Comparison of ENCODE assay signal across 1 cellular context in the genomic region with DNA sequence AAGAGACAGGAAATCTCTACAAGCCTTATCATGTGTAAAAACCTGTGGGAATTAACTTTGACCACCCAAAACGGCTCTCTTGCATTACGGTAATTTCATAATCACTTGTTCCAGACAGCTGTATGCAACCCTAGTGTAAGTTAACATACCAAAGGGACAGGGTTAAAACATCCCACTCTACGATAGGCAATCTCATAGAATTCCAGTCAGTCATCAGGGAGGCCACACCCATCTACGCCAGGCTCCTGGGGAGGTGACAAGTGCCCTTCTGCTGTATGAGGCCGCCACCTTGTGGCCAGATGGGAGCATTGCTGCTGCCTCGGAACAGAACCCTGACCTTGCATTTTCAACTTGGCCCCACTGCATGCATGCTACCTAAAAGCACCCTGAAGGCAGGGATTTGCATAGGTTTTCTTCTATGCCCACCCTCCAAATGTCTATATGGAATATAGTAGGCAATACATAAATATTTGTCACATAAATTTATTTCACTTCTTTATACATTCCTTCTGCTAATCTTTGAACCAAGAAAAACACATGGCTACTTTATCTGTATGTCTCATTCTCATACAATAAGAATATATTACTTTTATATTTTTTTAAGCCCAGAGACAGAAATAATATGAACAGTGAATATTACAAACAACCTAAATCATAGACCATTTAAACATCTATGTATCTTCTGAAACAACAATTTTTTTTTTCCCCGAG.
TF ChIP-seq lines count a peak whose summit lies in the region.

No MANE protein-coding gene starts in this region.

TF ChIP-seq in H1, 55 proteins besides CTCF, POLR2A, EP300 and RAD21 (continued from another document):
- TF ChIP-seq, protein P1, sequence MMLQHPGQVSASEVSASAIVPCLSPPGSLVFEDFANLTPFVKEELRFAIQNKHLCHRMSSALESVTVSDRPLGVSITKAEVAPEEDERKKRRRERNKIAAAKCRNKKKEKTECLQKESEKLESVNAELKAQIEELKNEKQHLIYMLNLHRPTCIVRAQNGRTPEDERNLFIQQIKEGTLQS (IDR thresholded peaks at IDR 0.05; ENCODE audit: insufficient read depth, low read depth, low read length): no peak
- TF ChIP-seq CTBP2 (IDR thresholded peaks at IDR 0.05; ENCODE audit: borderline replicate concordance, insufficient read depth, insufficient read length, low read length) (no peak), PHF8 (conservative IDR thresholded peaks at IDR 0.05; ENCODE audit: low read depth, low read length) (no peak), SIRT6 (IDR thresholded peaks at IDR 0.05; ENCODE audit: low read length) (no peak), JUND (IDR thresholded peaks at IDR 0.05; ENCODE audit: low read length) (0 out of 2 replicates have a peak, but pooled peaks have one; percentile 31), BCL11A (IDR thresholded peaks at IDR 0.05; ENCODE audit: low read depth in 2 of 2, low read length in 2 of 2) (no peak), KDM5A (IDR thresholded peaks at IDR 0.05; ENCODE audit: low read length) (no peak), TEAD4 (IDR thresholded peaks at IDR 0.05; ENCODE audit: low read depth, low read length) (peak; percentile 34; the same call in 1 of the 2 replicates), CHD2 (IDR thresholded peaks at IDR 0.05; ENCODE audit: low read length) (0 out of 2 replicates have a peak, but pooled peaks have one; percentile 26), CHD1 (IDR thresholded peaks at IDR 0.05; ENCODE audit: low read depth, low read length) (no peak), HDAC6 (IDR thresholded peaks at IDR 0.05; ENCODE audit: low read depth, low read length) (no peak), YY1 (IDR thresholded peaks at IDR 0.05; ENCODE audit: low read depth, low read length) (no peak), SP1 (IDR thresholded peaks at IDR 0.05; ENCODE audit: low read depth, low read length) (peak; percentile 42; the same call in 1 of the 2 replicates), POLR2AphosphoS5 (IDR thresholded peaks at IDR 0.05; ENCODE audit: low read depth, low read length) (no peak), CBX8 (IDR thresholded peaks at IDR 0.05; ENCODE audit: borderline replicate concordance, low read depth, low read length) (no peak), TAF1 (IDR thresholded peaks at IDR 0.05; ENCODE audit: low read depth, low read length) (no peak), TCF12 (IDR thresholded peaks at IDR 0.05; ENCODE audit: low read depth, low read length) (no peak), EGR1 (IDR thresholded peaks at IDR 0.05; ENCODE audit: borderline replicate concordance, low read depth, low read length) (no peak), CREB1 (IDR thresholded peaks at IDR 0.05) (no peak), BACH1 (IDR thresholded peaks at IDR 0.05; ENCODE audit: low read length) (peak; percentile 95), JUN (IDR thresholded peaks at IDR 0.05; ENCODE audit: low read depth, low read length) (0 out of 2 replicates have a peak, but pooled peaks have one; percentile 16), MAFK (IDR thresholded peaks at IDR 0.05; ENCODE audit: low read depth, low read length) (peak; percentile 96), RFX5 (IDR thresholded peaks at IDR 0.05; ENCODE audit: borderline replicate concordance, low read depth, low read length) (no peak), GTF2F1 (IDR thresholded peaks at IDR 0.05; ENCODE audit: borderline replicate concordance, low read depth, low read length) (no peak), CBX5 (IDR thresholded peaks at IDR 0.05; ENCODE audit: low read depth, low read length) (no peak), SUZ12 (IDR thresholded peaks at IDR 0.05; ENCODE audit: low read length) (no peak), ZNF274 (IDR thresholded peaks at IDR 0.05; ENCODE audit: borderline replicate concordance, extremely low read depth, low read length) (no peak), RXRA (IDR thresholded peaks at IDR 0.05; ENCODE audit: insufficient read depth, low read depth, low read length) (no peak), TAF7 (optimal IDR thresholded peaks at IDR 0.05; ENCODE audit: borderline replicate concordance, low read depth, low read length) (no peak), SAP30 (IDR thresholded peaks at IDR 0.05; ENCODE audit: insufficient read depth, insufficient replicate concordance, low read length) (no peak), NANOG (IDR thresholded peaks at IDR 0.05; ENCODE audit: insufficient read depth, low read depth, low read length, poor library complexity, severe bottlenecking) (no peak), RBBP5 (IDR thresholded peaks at IDR 0.05; ENCODE audit: borderline replicate concordance, low read depth, low read length) (no peak), RNF2 (IDR thresholded peaks at IDR 0.05; ENCODE audit: borderline replicate concordance, low read depth, low read length, missing control alignments, poor library complexity, severe bottlenecking) (no peak), CEBPB (IDR thresholded peaks at IDR 0.05; ENCODE audit: low read depth, low read length) (no peak)
- TF ChIP-seq, protein P2, sequence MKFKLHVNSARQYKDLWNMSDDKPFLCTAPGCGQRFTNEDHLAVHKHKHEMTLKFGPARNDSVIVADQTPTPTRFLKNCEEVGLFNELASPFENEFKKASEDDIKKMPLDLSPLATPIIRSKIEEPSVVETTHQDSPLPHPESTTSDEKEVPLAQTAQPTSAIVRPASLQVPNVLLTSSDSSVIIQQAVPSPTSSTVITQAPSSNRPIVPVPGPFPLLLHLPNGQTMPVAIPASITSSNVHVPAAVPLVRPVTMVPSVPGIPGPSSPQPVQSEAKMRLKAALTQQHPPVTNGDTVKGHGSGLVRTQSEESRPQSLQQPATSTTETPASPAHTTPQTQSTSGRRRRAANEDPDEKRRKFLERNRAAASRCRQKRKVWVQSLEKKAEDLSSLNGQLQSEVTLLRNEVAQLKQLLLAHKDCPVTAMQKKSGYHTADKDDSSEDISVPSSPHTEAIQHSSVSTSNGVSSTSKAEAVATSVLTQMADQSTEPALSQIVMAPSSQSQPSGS (IDR thresholded peaks at IDR 0.05; ENCODE audit: low read length): no peak
- TF ChIP-seq, protein P3, sequence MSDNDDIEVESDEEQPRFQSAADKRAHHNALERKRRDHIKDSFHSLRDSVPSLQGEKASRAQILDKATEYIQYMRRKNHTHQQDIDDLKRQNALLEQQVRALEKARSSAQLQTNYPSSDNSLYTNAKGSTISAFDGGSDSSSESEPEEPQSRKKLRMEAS (IDR thresholded peaks at IDR 0.05): no peak
- TF ChIP-seq, protein P4, sequence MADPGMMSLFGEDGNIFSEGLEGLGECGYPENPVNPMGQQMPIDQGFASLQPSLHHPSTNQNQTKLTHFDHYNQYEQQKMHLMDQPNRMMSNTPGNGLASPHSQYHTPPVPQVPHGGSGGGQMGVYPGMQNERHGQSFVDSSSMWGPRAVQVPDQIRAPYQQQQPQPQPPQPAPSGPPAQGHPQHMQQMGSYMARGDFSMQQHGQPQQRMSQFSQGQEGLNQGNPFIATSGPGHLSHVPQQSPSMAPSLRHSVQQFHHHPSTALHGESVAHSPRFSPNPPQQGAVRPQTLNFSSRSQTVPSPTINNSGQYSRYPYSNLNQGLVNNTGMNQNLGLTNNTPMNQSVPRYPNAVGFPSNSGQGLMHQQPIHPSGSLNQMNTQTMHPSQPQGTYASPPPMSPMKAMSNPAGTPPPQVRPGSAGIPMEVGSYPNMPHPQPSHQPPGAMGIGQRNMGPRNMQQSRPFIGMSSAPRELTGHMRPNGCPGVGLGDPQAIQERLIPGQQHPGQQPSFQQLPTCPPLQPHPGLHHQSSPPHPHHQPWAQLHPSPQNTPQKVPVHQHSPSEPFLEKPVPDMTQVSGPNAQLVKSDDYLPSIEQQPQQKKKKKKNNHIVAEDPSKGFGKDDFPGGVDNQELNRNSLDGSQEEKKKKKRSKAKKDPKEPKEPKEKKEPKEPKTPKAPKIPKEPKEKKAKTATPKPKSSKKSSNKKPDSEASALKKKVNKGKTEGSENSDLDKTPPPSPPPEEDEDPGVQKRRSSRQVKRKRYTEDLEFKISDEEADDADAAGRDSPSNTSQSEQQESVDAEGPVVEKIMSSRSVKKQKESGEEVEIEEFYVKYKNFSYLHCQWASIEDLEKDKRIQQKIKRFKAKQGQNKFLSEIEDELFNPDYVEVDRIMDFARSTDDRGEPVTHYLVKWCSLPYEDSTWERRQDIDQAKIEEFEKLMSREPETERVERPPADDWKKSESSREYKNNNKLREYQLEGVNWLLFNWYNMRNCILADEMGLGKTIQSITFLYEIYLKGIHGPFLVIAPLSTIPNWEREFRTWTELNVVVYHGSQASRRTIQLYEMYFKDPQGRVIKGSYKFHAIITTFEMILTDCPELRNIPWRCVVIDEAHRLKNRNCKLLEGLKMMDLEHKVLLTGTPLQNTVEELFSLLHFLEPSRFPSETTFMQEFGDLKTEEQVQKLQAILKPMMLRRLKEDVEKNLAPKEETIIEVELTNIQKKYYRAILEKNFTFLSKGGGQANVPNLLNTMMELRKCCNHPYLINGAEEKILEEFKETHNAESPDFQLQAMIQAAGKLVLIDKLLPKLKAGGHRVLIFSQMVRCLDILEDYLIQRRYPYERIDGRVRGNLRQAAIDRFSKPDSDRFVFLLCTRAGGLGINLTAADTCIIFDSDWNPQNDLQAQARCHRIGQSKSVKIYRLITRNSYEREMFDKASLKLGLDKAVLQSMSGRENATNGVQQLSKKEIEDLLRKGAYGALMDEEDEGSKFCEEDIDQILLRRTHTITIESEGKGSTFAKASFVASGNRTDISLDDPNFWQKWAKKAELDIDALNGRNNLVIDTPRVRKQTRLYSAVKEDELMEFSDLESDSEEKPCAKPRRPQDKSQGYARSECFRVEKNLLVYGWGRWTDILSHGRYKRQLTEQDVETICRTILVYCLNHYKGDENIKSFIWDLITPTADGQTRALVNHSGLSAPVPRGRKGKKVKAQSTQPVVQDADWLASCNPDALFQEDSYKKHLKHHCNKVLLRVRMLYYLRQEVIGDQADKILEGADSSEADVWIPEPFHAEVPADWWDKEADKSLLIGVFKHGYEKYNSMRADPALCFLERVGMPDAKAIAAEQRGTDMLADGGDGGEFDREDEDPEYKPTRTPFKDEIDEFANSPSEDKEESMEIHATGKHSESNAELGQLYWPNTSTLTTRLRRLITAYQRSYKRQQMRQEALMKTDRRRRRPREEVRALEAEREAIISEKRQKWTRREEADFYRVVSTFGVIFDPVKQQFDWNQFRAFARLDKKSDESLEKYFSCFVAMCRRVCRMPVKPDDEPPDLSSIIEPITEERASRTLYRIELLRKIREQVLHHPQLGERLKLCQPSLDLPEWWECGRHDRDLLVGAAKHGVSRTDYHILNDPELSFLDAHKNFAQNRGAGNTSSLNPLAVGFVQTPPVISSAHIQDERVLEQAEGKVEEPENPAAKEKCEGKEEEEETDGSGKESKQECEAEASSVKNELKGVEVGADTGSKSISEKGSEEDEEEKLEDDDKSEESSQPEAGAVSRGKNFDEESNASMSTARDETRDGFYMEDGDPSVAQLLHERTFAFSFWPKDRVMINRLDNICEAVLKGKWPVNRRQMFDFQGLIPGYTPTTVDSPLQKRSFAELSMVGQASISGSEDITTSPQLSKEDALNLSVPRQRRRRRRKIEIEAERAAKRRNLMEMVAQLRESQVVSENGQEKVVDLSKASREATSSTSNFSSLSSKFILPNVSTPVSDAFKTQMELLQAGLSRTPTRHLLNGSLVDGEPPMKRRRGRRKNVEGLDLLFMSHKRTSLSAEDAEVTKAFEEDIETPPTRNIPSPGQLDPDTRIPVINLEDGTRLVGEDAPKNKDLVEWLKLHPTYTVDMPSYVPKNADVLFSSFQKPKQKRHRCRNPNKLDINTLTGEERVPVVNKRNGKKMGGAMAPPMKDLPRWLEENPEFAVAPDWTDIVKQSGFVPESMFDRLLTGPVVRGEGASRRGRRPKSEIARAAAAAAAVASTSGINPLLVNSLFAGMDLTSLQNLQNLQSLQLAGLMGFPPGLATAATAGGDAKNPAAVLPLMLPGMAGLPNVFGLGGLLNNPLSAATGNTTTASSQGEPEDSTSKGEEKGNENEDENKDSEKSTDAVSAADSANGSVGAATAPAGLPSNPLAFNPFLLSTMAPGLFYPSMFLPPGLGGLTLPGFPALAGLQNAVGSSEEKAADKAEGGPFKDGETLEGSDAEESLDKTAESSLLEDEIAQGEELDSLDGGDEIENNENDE (IDR thresholded peaks at IDR 0.05; ENCODE audit: insufficient replicate concordance, low read length): no peak
